8 cellular contexts compared by ENCODE assay signal in the genomic region with DNA sequence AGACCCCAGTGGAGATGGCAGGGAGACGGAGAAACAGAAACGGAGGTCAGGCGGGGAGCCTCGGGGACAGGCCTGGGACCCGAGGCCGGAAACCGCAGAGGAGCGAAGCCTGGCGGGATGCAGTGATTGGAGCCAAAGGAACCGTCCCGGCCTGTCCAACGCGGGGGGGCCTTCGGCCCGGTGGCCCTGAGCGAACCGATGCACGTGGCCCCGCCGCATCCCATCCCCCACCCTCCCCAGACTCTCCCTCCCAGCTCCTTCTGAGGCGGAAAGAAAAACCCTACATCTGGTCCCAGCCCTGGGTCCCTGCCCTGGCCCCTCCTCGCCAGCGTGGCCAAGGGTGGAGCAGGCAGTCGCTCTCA. TPM values are rescaled to one million over a fixed set of nuclear protein-coding genes. Genes with fewer than 3 reads are reported as not detected.
A peak's percentile ranks its signal among the peaks of the same experiment; 100 is the strongest.
DNase-seq lines count a peak whose midpoint lies in the region; ATAC-seq and TF ChIP-seq lines count a peak whose summit lies in the region.

No MANE protein-coding gene starts in this region.

- intact Hi-C loops in breast epithelium (cut with DNase I; ENCODE audit: low total_unique reads), result no loop called here
- intact Hi-C loops in MCF 10A (cut with micrococcal nuclease), result loop anchor here (1.0 kb wide), 1 partner anchor 46 kb away; no protein-coding TSS in a partner anchor
- intact Hi-C loops in ascending aorta (cut with DNase I), result loop anchor here (1.0 to 5.0 kb wide), 2 partner anchors 17 to 61 kb away; a partner anchor contains a TSS

- H3K4me3 Mint-ChIP-seq in MCF 10A (ENCODE audit: unreplicated experiment), result no peak overlapping the region
- peak overlapping the region; percentile 89 for H3K4me3 Mint-ChIP-seq in stimulated activated memory B cell treated with anti-CD40 and anti-IgM and Interleukin-4, amounts not matched to agents 10 μg/mL and 1 μg/mL and 100 μg/mL, for 72 hours

- ATAC-seq in stimulated activated memory B cell treated with anti-CD40 and anti-IgM and Interleukin-4, amounts not matched to agents 10 μg/mL and 1 μg/mL and 100 μg/mL, for 72 hours, result no peak
- ATAC-seq in HG03521 (IDR thresholded peaks at IDR 0.05; ENCODE audit: unreplicated experiment), result no peak

- H3K36me3 ChIP-seq in breast epithelium (no peaks in the 10 kb centered on the region), ascending aorta (no peaks in the 10 kb centered on the region), iPS-15b (ENCODE audit: control insufficient read depth, insufficient read depth, low read length) (no peaks in the 10 kb centered on the region)

- H3K9me3 ChIP-seq in breast epithelium, result no peaks in the 10 kb centered on the region
- H3K9me3 ChIP-seq in ascending aorta, result no peaks in the 10 kb centered on the region
- H3K9me3 ChIP-seq in iPS-15b (ENCODE audit: control insufficient read depth, insufficient read depth, low read length), result no peaks in the 10 kb centered on the region

- peak overlapping the region; percentile 60 for H3K9ac ChIP-seq in iPS-15b (ENCODE audit: low read depth, low read length)

- H3K27ac ChIP-seq in breast epithelium (peak overlapping the region; percentile 92 to 94), ascending aorta (peak overlapping the region; percentile 69 to 76)

- TF ChIP-seq CTCF in breast epithelium (IDR thresholded peaks at IDR 0.05) (no peak), MCF 10A (IDR thresholded peaks at IDR 0.05; ENCODE audit: unreplicated experiment) (no peak), ascending aorta (IDR thresholded peaks at IDR 0.05) (no peak)

- POLR2A ChIA-PET in MCF 10A (lab: Yijun Ruan, JAX), result interaction anchor here (0.7 to 9.9 kb wide), 3 partner anchors 18 to 40 kb away, joined by 3 to 63 read pairs (median 4); no protein-coding TSS in a partner anchor

- H3K9me3 Mint-ChIP-seq in MCF 10A (ENCODE audit: unreplicated experiment), result no peaks in the 10 kb centered on the region
- H3K9me3 Mint-ChIP-seq in stimulated activated memory B cell treated with anti-CD40 and anti-IgM and Interleukin-4, amounts not matched to agents 10 μg/mL and 1 μg/mL and 100 μg/mL, for 72 hours, result no peaks in the 10 kb centered on the region

- H3K27me3 ChIP-seq in breast epithelium (no peaks in the 10 kb centered on the region), ascending aorta (no peaks in the 10 kb centered on the region), iPS-15b (ENCODE audit: control insufficient read depth, insufficient read depth, low read length) (peaks cover 11% of the 10 kb centered on the region)

- H3K4me3 ChIP-seq in breast epithelium, result peak overlapping the region; percentile 42 to 72 (median 54)
- H3K4me3 ChIP-seq in ascending aorta, result peak overlapping the region; percentile 58 to 69
- H3K4me3 ChIP-seq in iPS-15b (ENCODE audit: low read depth, low read length), result peak overlapping the region; percentile 82

- peaks cover 33% of the 10 kb centered on the region for H3K4me1 Mint-ChIP-seq in MCF 10A (ENCODE audit: insufficient read depth, unreplicated experiment)
- peaks cover 29% of the 10 kb centered on the region for H3K4me1 Mint-ChIP-seq in stimulated activated memory B cell treated with anti-CD40 and anti-IgM and Interleukin-4, amounts not matched to agents 10 μg/mL and 1 μg/mL and 100 μg/mL, for 72 hours

- H3K27ac Mint-ChIP-seq in MCF 10A (ENCODE audit: low read depth, unreplicated experiment), result no peak overlapping the region
- H3K27ac Mint-ChIP-seq in stimulated activated memory B cell treated with anti-CD40 and anti-IgM and Interleukin-4, amounts not matched to agents 10 μg/mL and 1 μg/mL and 100 μg/mL, for 72 hours, result peak overlapping the region; percentile 65

- H3K4me1 ChIP-seq in breast epithelium, result peaks cover 48 to 65% of the 10 kb centered on the region in 2 donors
- peaks cover 10 to 38% of the 10 kb centered on the region in 2 donors for H3K4me1 ChIP-seq in ascending aorta
- peaks cover 36% of the 10 kb centered on the region for H3K4me1 ChIP-seq in iPS-15b (ENCODE audit: control insufficient read depth, insufficient read depth, low read length)

- no peaks in the 10 kb centered on the region for H3K27me3 Mint-ChIP-seq in MCF 10A (ENCODE audit: insufficient read depth, unreplicated experiment)
- peaks cover 35% of the 10 kb centered on the region for H3K27me3 Mint-ChIP-seq in stimulated activated memory B cell treated with anti-CD40 and anti-IgM and Interleukin-4, amounts not matched to agents 10 μg/mL and 1 μg/mL and 100 μg/mL, for 72 hours

- peak; percentile 70 to 71 for DNase-seq in breast epithelium (ENCODE audit: low spot score in 2 of 2)
- DNase-seq in MCF 10A (ENCODE audit: unreplicated experiment), result no peak
- DNase-seq in ascending aorta (ENCODE audit: low spot score in 2 of 2), result peak in 1 of 2 donors; percentile 79
- no peak for DNase-seq in retina
- no peak for DNase-seq in AML-193 (lab: John Stamatoyannopoulos, UW)

- H3K36me3 Mint-ChIP-seq in MCF 10A (ENCODE audit: insufficient read depth, unreplicated experiment), result no peaks in the 10 kb centered on the region
- no peaks in the 10 kb centered on the region for H3K36me3 Mint-ChIP-seq in stimulated activated memory B cell treated with anti-CD40 and anti-IgM and Interleukin-4, amounts not matched to agents 10 μg/mL and 1 μg/mL and 100 μg/mL, for 72 hours

- no peak for TF ChIP-seq POLR2A in breast epithelium (IDR thresholded peaks at IDR 0.05)

- no TSS peak for BruUV-seq in MCF 10A (replicated peaks; lab: Mats Ljungman, UMichigan)

- CTCF ChIA-PET in MCF 10A (lab: Yijun Ruan, JAX), result interaction anchor here (0.6 to 47.2 kb wide), 16 partner anchors 6 to 476 kb away, joined by 3 to 2415 read pairs (median 4); a partner anchor contains a TSS

RNA-seq across cellular contexts. Expression of a gene that starts 1.2 kb away (rescaled TPM):
- total RNA-seq in breast epithelium, result 10 to 100 TPM in 2 of 3 donors, 1 to 10 TPM in 1; 4.2 to 61.6 (median 28.2) TPM
- total RNA-seq in MCF 10A (2022), result 0.98 and 1.9 TPM in 2 replicates
- total RNA-seq in ascending aorta, result not detected

RNA-seq across cellular contexts. Expression of a gene that starts 21.6 kb away (rescaled TPM):
- 10 to 100 TPM; 15.5 to 41.3 (median 30.2) TPM for total RNA-seq in breast epithelium
- total RNA-seq in MCF 10A (2022), result 46.0 and 68.9 TPM in 2 replicates
- total RNA-seq in ascending aorta, result 9.9 TPM

RNA-seq across cellular contexts. Expression of a gene that starts 21.9 kb away (rescaled TPM):
- 10 to 100 TPM; 13.6 to 25.2 (median 21.0) TPM for total RNA-seq in breast epithelium
- total RNA-seq in MCF 10A (2022), result 49.9 and 57.5 TPM in 2 replicates
- total RNA-seq in ascending aorta, result 7.8 TPM

RNA-seq across cellular contexts. Expression of a gene that starts 29.4 kb away (rescaled TPM):
- total RNA-seq in breast epithelium (10 to 100 TPM in 2 of 3 donors, 1 to 10 TPM in 1; 9.9 to 28.5 (median 14.9) TPM), MCF 10A (2022) (not detected in 2 replicates), ascending aorta (74.1 TPM)

RNA-seq across cellular contexts. Expression of a gene that starts 34.3 kb away (rescaled TPM):
- total RNA-seq in breast epithelium (10 to 100 TPM; 36.6 to 63.9 (median 63.8) TPM), MCF 10A (2022) (233 and 261 TPM in 2 replicates), ascending aorta (17.0 TPM)

Comparison
In these comparisons a context has a peak if more than half of its experiments do, and no peak if none do; other contexts are left out.
1. DNase-seq: peak in breast epithelium (2 of 2); none in MCF 10A (single experiment), retina (single experiment) and AML-193 (0 of 2).
2. Peak in every context shown above with its lines, with median percentiles within 50 percentile points of each other: H3K4me3 ChIP-seq.